19 cellular contexts compared by ENCODE assay signal in genomic region chr2:113245276-113245711, GRCh38. TPM values are rescaled to one million over a fixed set of nuclear protein-coding genes. Genes with fewer than 3 reads are reported as not detected.
"Had no signal": no experiment of that assay in that cellular context is flagged by ENCODE, and none has a peak within 500 bp of the region (broad histone marks: within the 10 kb centered on the region; RNA-seq: fewer than 3 reads in every experiment).

No MANE protein-coding gene starts in this region.

- ATAC-seq: activated CD8-positive, alpha-beta T cell treated with anti-CD3 and anti-CD28 coated beads for 36 hours; effector memory CD8-positive, alpha-beta T cell; gastrocnemius medialis; left ventricle myocardium superior; stimulated activated naive B cell treated with anti-CD40 and anti-IgM and Interleukin-4, amounts not matched to agents 10 μg/mL and 1 μg/mL and 100 μg/mL, for 72 hours; WTC11 had no signal

- H3K27me3 ChIP-seq: gastrocnemius medialis, hepatocyte, tibial nerve had no signal

- H3K9ac ChIP-seq: SK-N-SH had no signal

- H3K4me2 ChIP-seq: hepatocyte, SK-N-SH had no signal

- H3K4me3 Mint-ChIP-seq: activated CD8-positive, alpha-beta T cell treated with anti-CD3 and anti-CD28 coated beads for 36 hours; activated naive CD8-positive, alpha-beta T cell; effector memory CD8-positive, alpha-beta T cell; stimulated activated naive B cell treated with anti-CD40 and anti-IgM and Interleukin-4, amounts not matched to agents 10 μg/mL and 1 μg/mL and 100 μg/mL, for 72 hours; T-helper 1 cell treated with Interleukin-12 subunit alpha and Interleukin-12 subunit beta and Interleukin-4 antibody, amounts not matched to agents 30 μg/mL and 1 μg/mL, for 36 hours; WTC11 had no signal

- DNase-seq: activated CD4-positive, alpha-beta T cell treated with anti-CD3 and anti-CD28 coated beads for 4 hours; activated CD8-positive, alpha-beta T cell treated with anti-CD3 and anti-CD28 coated beads for 36 hours; activated effector memory CD4-positive, alpha-beta T cell treated with anti-CD3 and anti-CD28 coated beads, Interleukin-2, amount 50 U/mL, for 16 hours; activated T-cell treated with anti-CD3 and anti-CD28 coated beads, Interleukin-2, amount 50 U/mL, for 48 hours; anterior cingulate cortex; dermis blood vessel endothelial cell; effector memory CD8-positive, alpha-beta T cell; gastrocnemius medialis; left ventricle myocardium superior; mesendoderm; SK-N-SH; stimulated activated CD4-positive, alpha-beta T cell treated with anti-CD3 and anti-CD28 coated beads, Interleukin-2, amount 100 ng/mL, for 48 hours; stimulated activated naive B cell treated with anti-CD40 and anti-IgM and Interleukin-4, amounts not matched to agents 10 μg/mL and 1 μg/mL and 100 μg/mL, for 72 hours had no signal

- H3K27ac ChIP-seq: gastrocnemius medialis, hepatocyte had no signal

- H3K27ac Mint-ChIP-seq: activated CD8-positive, alpha-beta T cell treated with anti-CD3 and anti-CD28 coated beads for 36 hours; activated naive CD8-positive, alpha-beta T cell; effector memory CD8-positive, alpha-beta T cell; stimulated activated naive B cell treated with anti-CD40 and anti-IgM and Interleukin-4, amounts not matched to agents 10 μg/mL and 1 μg/mL and 100 μg/mL, for 72 hours; T-helper 1 cell treated with Interleukin-12 subunit alpha and Interleukin-12 subunit beta and Interleukin-4 antibody, amounts not matched to agents 30 μg/mL and 1 μg/mL, for 36 hours; WTC11 had no signal

- H3K79me2 ChIP-seq: hepatocyte had no signal

- H3K4me3 ChIP-seq: gastrocnemius medialis, hepatocyte, tibial nerve had no signal

- H3K9me3 ChIP-seq: gastrocnemius medialis, SK-N-SH, tibial nerve had no signal

- H3K27me3 Mint-ChIP-seq: activated CD8-positive, alpha-beta T cell treated with anti-CD3 and anti-CD28 coated beads for 36 hours; activated naive CD8-positive, alpha-beta T cell had no signal

- H3K36me3 Mint-ChIP-seq: WTC11 had no signal

- H3K36me3 ChIP-seq: gastrocnemius medialis, tibial nerve had no signal

- H3K9me3 Mint-ChIP-seq: activated CD8-positive, alpha-beta T cell treated with anti-CD3 and anti-CD28 coated beads for 36 hours; effector memory CD8-positive, alpha-beta T cell; stimulated activated naive B cell treated with anti-CD40 and anti-IgM and Interleukin-4, amounts not matched to agents 10 μg/mL and 1 μg/mL and 100 μg/mL, for 72 hours; T-helper 1 cell treated with Interleukin-12 subunit alpha and Interleukin-12 subunit beta and Interleukin-4 antibody, amounts not matched to agents 30 μg/mL and 1 μg/mL, for 36 hours; WTC11 had no signal

- H2AFZ ChIP-seq: hepatocyte had no signal

RNA-seq across cellular contexts. Expression of gene PAX8, which starts 33.4 kb away (rescaled TPM):
- total RNA-seq: cerebellum, hepatocyte had no signal
